ENCODE assay signal across 14 cellular contexts in the genomic region with DNA sequence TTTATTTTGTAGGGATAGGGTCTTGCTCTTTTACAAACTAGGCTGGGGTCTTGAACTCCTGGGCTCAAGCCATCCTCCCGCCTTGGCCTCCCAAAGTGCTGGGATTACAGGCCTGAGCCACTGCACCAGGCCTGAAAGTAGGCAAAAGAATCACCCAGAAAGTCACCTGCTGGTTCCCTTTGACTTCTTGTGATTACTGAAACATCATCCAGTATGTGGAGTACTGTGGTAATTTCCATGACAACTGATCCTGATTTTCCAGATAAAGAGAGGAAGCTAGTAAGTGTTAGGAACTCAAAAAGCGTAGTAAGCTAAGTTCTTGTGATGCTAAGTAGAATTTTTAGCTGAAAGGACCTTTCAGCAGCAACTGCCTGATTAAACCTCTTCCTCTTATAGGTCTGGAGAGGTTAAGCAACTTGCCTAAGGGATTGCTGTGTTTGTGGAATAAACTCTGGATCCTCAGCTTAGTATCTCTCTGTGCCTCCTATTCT. TPM values are rescaled to one million over a fixed set of nuclear protein-coding genes. Genes with fewer than 3 reads are reported as not detected.
DNase-seq lines count a peak whose midpoint lies in the region; ATAC-seq and TF ChIP-seq lines count a peak whose summit lies in the region.
"Had no signal": no experiment of that assay in that cellular context is flagged by ENCODE, and none has a peak within 500 bp of the region (broad histone marks: within the 10 kb centered on the region; RNA-seq: fewer than 3 reads in every experiment).

No MANE protein-coding gene starts in this region.

- dilution Hi-C loops in IMR-90 (cut with HindIII; ENCODE audit: low sequenced_read_pairs, unreplicated experiment), result no loop called here

- WGBS in IMR-90 (ENCODE audit: extremely low coverage in 2 of 2, insufficient read length in 1 of 2), 2 experiments, result 100% methylated on average over 1 of the region's 2 CpGs; no CpG with 5 or more reads in 1 of the 2 experiments
- no CpG with 5 or more reads among the region's 2 CpGs for WGBS in mesendoderm (ENCODE audit: extremely low coverage, insufficient coverage, low lambda C conversion rate)

- no TSS peak for BruUV-seq in IMR-90 (replicated peaks; lab: Mats Ljungman, UMichigan)

- TF ChIP-seq POLR2A in IMR-90 (IDR thresholded peaks at IDR 0.05; ENCODE audit: low read depth, low read length), result no peak

- no peak for TF ChIP-seq RAD21 in IMR-90 (IDR thresholded peaks at IDR 0.05; ENCODE audit: low read length)

- POLR2A ChIA-PET in IMR-90 (lab: Charles Lee; ENCODE audit: unreplicated experiment), result no interaction called here

- no peak overlapping the region for H4K5ac ChIP-seq in IMR-90 (ENCODE audit: low read depth, low read length)
- H4K5ac ChIP-seq in mesendoderm (ENCODE audit: low read length), result no peak overlapping the region

- H3K79me1 ChIP-seq in IMR-90 (ENCODE audit: low read depth in 1 of 2, low read length in 2 of 2), result peaks cover 14 to 78% of the 10 kb centered on the region in 2 experiments
- H3K79me1 ChIP-seq in mesendoderm (ENCODE audit: low read length), result peaks cover 21% of the 10 kb centered on the region

- H3K4me3 ChIP-seq in IMR-90 (ENCODE audit: insufficient read depth, low read depth, low read length), result no peak overlapping the region
- no peak overlapping the region for H3K4me3 ChIP-seq in mesendoderm (ENCODE audit: low read length)
- H3K4me3 ChIP-seq: adrenal gland, SJCRH30 had no signal

- H4K91ac ChIP-seq in IMR-90 (ENCODE audit: insufficient read depth, low read depth, low read length), result no peak overlapping the region

- H3K4me3 Mint-ChIP-seq in brain, result peak overlapping the region in 1 of 5 experiments; percentile 6

- no peaks in the 10 kb centered on the region for H3K27me3 Mint-ChIP-seq in brain
- H3K27me3 Mint-ChIP-seq: activated CD4-positive, alpha-beta T cell treated with anti-CD3 and anti-CD28 coated beads, Interleukin-2, amount 10 ng/mL, durations not matched to agents 24 days and 14 days had no signal

- H2BK15ac ChIP-seq in IMR-90 (ENCODE audit: low read depth, low read length) (no peak overlapping the region), mesendoderm (replicated peaks; ENCODE audit: low read depth) (no peak overlapping the region)

- no peak overlapping the region for H2BK20ac ChIP-seq in IMR-90 (ENCODE audit: low read depth, low read length)

- in situ Hi-C loops in IMR-90 (cut with MboI; ENCODE audit: low sequenced_read_pairs), result no loop called here

- peak overlapping the region; percentile 28 to 81 (median 52) for H3K27ac Mint-ChIP-seq in brain

- intact Hi-C loops in IMR-90 (cut with micrococcal nuclease), result no loop called here

- H3K4me2 ChIP-seq in IMR-90 (ENCODE audit: low read depth, low read length) (no peak overlapping the region), mesendoderm (ENCODE audit: low read length) (no peak overlapping the region)

- no peak overlapping the region for H3K18ac ChIP-seq in IMR-90 (ENCODE audit: low read depth, low read length)
- H3K18ac ChIP-seq in mesendoderm (ENCODE audit: low read length), result no peak overlapping the region

- H3K4me1 ChIP-seq in IMR-90 (ENCODE audit: control insufficient read depth, insufficient read depth, low read length) (peaks cover 2% of the 10 kb centered on the region; the same call in 1 of the 2 replicates), mesendoderm (ENCODE audit: control insufficient read depth, low read depth, low read length) (peaks cover 11% of the 10 kb centered on the region)
- H3K4me1 ChIP-seq: SJCRH30 had no signal

- H3K9me3 ChIP-seq in IMR-90 (ENCODE audit: control insufficient read depth, insufficient read depth, low read length), result no peaks in the 10 kb centered on the region
- H3K9me3 ChIP-seq: adrenal gland, SJCRH30 had no signal

- CTCF ChIA-PET in IMR-90 (lab: Yijun Ruan, JAX), result no interaction called here

- H3K27me3 ChIP-seq in IMR-90 (ENCODE audit: control insufficient read depth, insufficient read depth, low read length), result no peaks in the 10 kb centered on the region
- H3K27me3 ChIP-seq in mesendoderm (ENCODE audit: insufficient read depth, low read length, poor library complexity), result no peaks in the 10 kb centered on the region
- H3K27me3 ChIP-seq: adrenal gland, SJCRH30 had no signal

- peaks cover 39% of the 10 kb centered on the region for H3K36me3 Mint-ChIP-seq in brain

- DNase-seq in SIG-M5 treated with dmso at 0.1 percent for 504 hours (lab: John Stamatoyannopoulos, UW; ENCODE audit: unreplicated experiment) (peak; percentile 45), SIG-M5 (lab: John Stamatoyannopoulos, UW) (no peak), IMR-90 (no peak), mesendoderm (peak; percentile 65), ecto neural progenitor cell (ENCODE audit: low spot score) (no peak), A172 (ENCODE audit: low spot score) (no peak)
- DNase-seq: activated CD4-positive, alpha-beta T cell treated with anti-CD3 and anti-CD28 coated beads, Interleukin-2, amount 10 ng/mL, durations not matched to agents 24 days and 14 days; adrenal gland; left colon; NCI-H524 treated with DMSO at 0.1 percent for 48 hours; occipital lobe; SJCRH30 had no signal

- H3K9me1 ChIP-seq in IMR-90 (ENCODE audit: insufficient read depth, low read length), result peaks cover 24% of the 10 kb centered on the region

- H3K14ac ChIP-seq in IMR-90 (replicated peaks; ENCODE audit: low read depth, low read length), result no peak overlapping the region

- peaks cover 0 to 12% (median 0%) of the 10 kb centered on the region in 5 experiments for H3K9me3 Mint-ChIP-seq in brain
- H3K9me3 Mint-ChIP-seq: activated CD4-positive, alpha-beta T cell treated with anti-CD3 and anti-CD28 coated beads, Interleukin-2, amount 10 ng/mL, durations not matched to agents 24 days and 14 days had no signal

- no peak overlapping the region for H3K56ac ChIP-seq in IMR-90 (ENCODE audit: extremely low read depth, insufficient read depth, low read length)
- H3K56ac ChIP-seq in mesendoderm (ENCODE audit: low read length), result no peak overlapping the region

- peak overlapping the region; percentile 23; the same call in 1 of the 2 replicates for H3K23ac ChIP-seq in IMR-90 (ENCODE audit: low read depth, low read length)
- H3K23ac ChIP-seq in mesendoderm (ENCODE audit: low read length), result no peak overlapping the region

- H3K9ac ChIP-seq in IMR-90 (ENCODE audit: low read depth, low read length) (no peak overlapping the region), mesendoderm (ENCODE audit: low read length) (no peak overlapping the region)

- H3K4ac ChIP-seq in IMR-90 (ENCODE audit: low read depth, low read length), result no peak overlapping the region
- H3K4ac ChIP-seq in mesendoderm (ENCODE audit: low read depth, low read length), result no peak overlapping the region

- ATAC-seq in IMR-90 (ENCODE audit: low read depth), result no peak
- ATAC-seq in GM18868 (IDR thresholded peaks at IDR 0.05; ENCODE audit: unreplicated experiment), result no peak
- ATAC-seq: left colon had no signal

- H3K36me3 ChIP-seq in IMR-90 (ENCODE audit: control insufficient read depth, insufficient read depth, low read length) (no peaks in the 10 kb centered on the region), mesendoderm (ENCODE audit: control insufficient read depth, insufficient read depth, low read length) (no peaks in the 10 kb centered on the region)
- H3K36me3 ChIP-seq: adrenal gland, SJCRH30 had no signal

- H2BK5ac ChIP-seq in IMR-90 (ENCODE audit: low read depth, low read length, poor library complexity, severe bottlenecking) (no peak overlapping the region), mesendoderm (ENCODE audit: low read length) (no peak overlapping the region)

- no peak overlapping the region for H2AK9ac ChIP-seq in IMR-90 (replicated peaks; ENCODE audit: low read depth, low read length, poor library complexity)

- H3K4me1 Mint-ChIP-seq in brain, result peaks cover 64% of the 10 kb centered on the region

- H2AK5ac ChIP-seq in IMR-90 (ENCODE audit: low read depth, low read length), result no peak overlapping the region
- H2AK5ac ChIP-seq in mesendoderm (ENCODE audit: low read length), result no peak overlapping the region

- H2AFZ ChIP-seq in IMR-90 (replicated peaks; ENCODE audit: low read length, poor library complexity), result no peak overlapping the region

- peaks cover 73% of the 10 kb centered on the region for H3K79me2 ChIP-seq in mesendoderm (ENCODE audit: control insufficient read depth, insufficient read depth, low read length)

- H4K8ac ChIP-seq in IMR-90 (ENCODE audit: low read depth in 2 of 2, low read length in 2 of 2) (no peak overlapping the region), mesendoderm (ENCODE audit: low read depth, low read length) (no peak overlapping the region)

- TF ChIP-seq CTCF in IMR-90 (conservative IDR thresholded peaks at IDR 0.05; ENCODE audit: low read depth, low read length), result no peak
- TF ChIP-seq CTCF in brain (conservative IDR thresholded peaks at IDR 0.05), result no peak

- H3K27ac ChIP-seq in IMR-90 (ENCODE audit: insufficient read depth, low read length), result no peak overlapping the region
- no peak overlapping the region for H3K27ac ChIP-seq in mesendoderm (ENCODE audit: low read depth, low read length)
- H3K27ac ChIP-seq: SJCRH30 had no signal

- H2BK120ac ChIP-seq in IMR-90 (ENCODE audit: low read depth, low read length), result no peak overlapping the region
- H2BK120ac ChIP-seq in mesendoderm (ENCODE audit: low read depth, low read length), result no peak overlapping the region

- H4K20me1 ChIP-seq in IMR-90 (ENCODE audit: insufficient read depth, low read length), result peaks cover 88% of the 10 kb centered on the region

TF ChIP-seq in IMR-90, 13 proteins besides CTCF, POLR2A, EP300 and RAD21 (continues in another document):
- TF ChIP-seq, protein P1, sequence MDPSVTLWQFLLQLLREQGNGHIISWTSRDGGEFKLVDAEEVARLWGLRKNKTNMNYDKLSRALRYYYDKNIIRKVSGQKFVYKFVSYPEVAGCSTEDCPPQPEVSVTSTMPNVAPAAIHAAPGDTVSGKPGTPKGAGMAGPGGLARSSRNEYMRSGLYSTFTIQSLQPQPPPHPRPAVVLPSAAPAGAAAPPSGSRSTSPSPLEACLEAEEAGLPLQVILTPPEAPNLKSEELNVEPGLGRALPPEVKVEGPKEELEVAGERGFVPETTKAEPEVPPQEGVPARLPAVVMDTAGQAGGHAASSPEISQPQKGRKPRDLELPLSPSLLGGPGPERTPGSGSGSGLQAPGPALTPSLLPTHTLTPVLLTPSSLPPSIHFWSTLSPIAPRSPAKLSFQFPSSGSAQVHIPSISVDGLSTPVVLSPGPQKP (IDR thresholded peaks at IDR 0.05; ENCODE audit: borderline replicate concordance, low read depth, low read length), result no peak
- no peak for TF ChIP-seq MAZ (IDR thresholded peaks at IDR 0.05; ENCODE audit: borderline replicate concordance, low read depth, low read length)
- no peak for TF ChIP-seq BHLHE40 (IDR thresholded peaks at IDR 0.05; ENCODE audit: low read depth, low read length)
- no peak for TF ChIP-seq CEBPB (IDR thresholded peaks at IDR 0.05; ENCODE audit: low read depth, low read length)

RNA-seq across cellular contexts. Expression of gene RALY, which starts 16.7 kb away (rescaled TPM):
- total RNA-seq in IMR-90 (2012; rRNA removed), result 45.8 and 46.2 TPM in 2 replicates
- polyA plus RNA-seq in IMR-90 (2012; rRNA removed), result 115 and 123 TPM in 2 replicates
- 145 and 250 TPM in 2 replicates for polyA plus RNA-seq in IMR-90 (2012; cell fraction: cytosol; rRNA removed)
- 72.9 and 111 TPM in 2 replicates for polyA plus RNA-seq in IMR-90 (2012; cell fraction: nucleus; rRNA removed; ENCODE audit: low replicate concordance)
- polyA plus RNA-seq in brain (ENCODE audit: insufficient read depth, low read depth, low replicate concordance), result 413 TPM
- polyA plus RNA-seq in mesendoderm (2013, experiment 1 of 2), result 107 TPM
- 107 TPM for polyA plus RNA-seq in mesendoderm (2013, experiment 2 of 2)
- total RNA-seq in A172 (2014; rRNA removed; shearing (Covaris generic)), result 126 and 147 TPM in 2 replicates

Comparison
In these comparisons a context has a peak if more than half of its experiments do, and no peak if none do; other contexts are left out.
1. DNase-seq: peak in SIG-M5 treated with dmso at 0.1 percent for 504 hours (single experiment) and mesendoderm (single experiment); none in SIG-M5 (single experiment), IMR-90 (single experiment), ecto neural progenitor cell (single experiment) and A172 (single experiment).